Comparison of ENCODE assay signal across 1 cellular context in the genomic region with DNA sequence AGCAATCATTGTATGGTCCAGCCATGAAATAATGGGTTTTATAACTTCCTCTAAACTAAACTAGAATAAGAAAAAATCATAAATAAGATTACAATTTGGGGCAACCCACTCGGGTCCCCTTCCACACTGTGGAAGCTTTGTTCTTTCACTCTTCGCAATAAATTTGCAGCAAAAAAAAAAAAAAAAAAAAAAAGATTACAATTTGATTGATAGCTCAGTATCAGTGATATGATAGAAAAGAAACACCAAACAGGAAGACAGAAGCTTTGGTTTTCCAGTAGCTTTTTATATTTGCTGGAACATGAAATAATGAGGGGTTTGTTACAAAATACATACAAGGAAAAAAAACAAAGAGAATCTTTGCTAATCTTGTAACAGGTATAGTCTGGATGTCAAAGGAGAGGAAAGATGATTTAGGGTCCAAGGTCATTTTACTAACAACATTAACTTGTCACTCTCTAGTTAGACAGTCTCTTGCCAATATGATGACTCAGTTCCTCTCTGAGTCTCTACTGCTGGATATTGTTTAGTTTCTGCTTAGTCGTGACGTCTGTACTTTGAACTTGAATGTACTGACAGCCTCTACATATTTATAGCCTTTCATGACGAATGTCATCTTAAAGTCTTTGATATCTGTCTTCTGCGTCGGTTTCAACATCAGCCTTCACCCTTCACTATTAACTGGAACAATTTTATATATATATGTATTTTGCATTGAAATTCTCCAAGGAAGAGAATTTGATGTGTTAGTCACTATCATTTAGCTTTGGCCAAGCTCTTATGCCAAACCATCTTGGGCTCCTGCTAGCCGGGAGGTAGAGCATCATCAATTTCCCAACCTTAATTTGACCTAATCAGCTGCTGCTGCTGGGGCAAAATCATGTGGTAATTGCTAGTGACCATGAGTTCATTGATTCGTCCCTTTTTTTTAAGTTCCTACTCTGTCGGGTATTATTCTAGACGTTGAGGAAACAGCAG.
A peak's percentile ranks its signal among the peaks of the same experiment; 100 is the strongest.
TF ChIP-seq lines count a peak whose summit lies in the region.

No MANE protein-coding gene starts in this region.

TF ChIP-seq in K562, 482 proteins besides CTCF, POLR2A, EP300 and RAD21 (continued from another document and continues in another):
- TF ChIP-seq MYC (IDR thresholded peaks at IDR 0.05; ENCODE audit: low read depth, low read length) (no peak), MYC (CRISPR knock-in tag; IDR thresholded peaks at IDR 0.05; ENCODE audit: borderline replicate concordance, low read depth) (no peak), XRCC5 (IDR thresholded peaks at IDR 0.05; ENCODE audit: low read depth, low read length) (no peak), ZNF395 (CRISPR knock-in tag; IDR thresholded peaks at IDR 0.05) (no peak), RHOXF2B (CRISPR knock-in tag; conservative IDR thresholded peaks at IDR 0.05) (no peak), MYBL2 (IDR thresholded peaks at IDR 0.05; ENCODE audit: low read depth) (no peak), MYBL2 (CRISPR knock-in tag; IDR thresholded peaks at IDR 0.05; ENCODE audit: borderline replicate concordance) (no peak), RBBP5 (IDR thresholded peaks at IDR 0.05; ENCODE audit: borderline replicate concordance, insufficient read depth, low read length, poor library complexity, severe bottlenecking) (no peak), KDM2B (CRISPR knock-in tag; IDR thresholded peaks at IDR 0.05) (no peak), SUPT5H (IDR thresholded peaks at IDR 0.05) (no peak), CBX3 (IDR thresholded peaks at IDR 0.05; ENCODE audit: borderline replicate concordance in 1 of 2, low read length in 2 of 2) (peak in 1 of 2 experiments; percentile 17; a peak in 1 of 3 replicates), ZNF134 (CRISPR knock-in tag; conservative IDR thresholded peaks at IDR 0.05) (no peak), CREB1 (IDR thresholded peaks at IDR 0.05) (peak; percentile 79), CREB1 (CRISPR knock-in tag; IDR thresholded peaks at IDR 0.05) (peak; percentile 60; the same call in 1 of the 2 replicates), ZNF24 (IDR thresholded peaks at IDR 0.05) (no peak), KLF16 (IDR thresholded peaks at IDR 0.05) (no peak), ZNF12 (CRISPR knock-in tag; IDR thresholded peaks at IDR 0.05) (no peak), STAG1 (CRISPR knock-in tag; IDR thresholded peaks at IDR 0.05; ENCODE audit: borderline replicate concordance) (no peak), SREBF2 (CRISPR knock-in tag; IDR thresholded peaks at IDR 0.05) (no peak), ZNF174 (CRISPR knock-in tag; IDR thresholded peaks at IDR 0.05) (no peak), GATAD2B (IDR thresholded peaks at IDR 0.05; ENCODE audit: borderline replicate concordance) (no peak), TSC22D4 (tag; IDR thresholded peaks at IDR 0.05) (no peak), HNRNPLL (IDR thresholded peaks at IDR 0.05; ENCODE audit: low read depth, low read length, poor library complexity, severe bottlenecking) (no peak), MLX (CRISPR knock-in tag; conservative IDR thresholded peaks at IDR 0.05) (no peak), SMARCE1 (IDR thresholded peaks at IDR 0.05) (no peak; the same call in 1 of the 2 replicates), ARID3B (CRISPR knock-in tag; IDR thresholded peaks at IDR 0.05; ENCODE audit: borderline replicate concordance) (no peak), ZNF551 (CRISPR knock-in tag; IDR thresholded peaks at IDR 0.05) (no peak), CHD4 (IDR thresholded peaks at IDR 0.05; ENCODE audit: insufficient read depth, insufficient replicate concordance, low read depth, low read length, poor library complexity, severe bottlenecking) (no peak), RFX5 (IDR thresholded peaks at IDR 0.05; ENCODE audit: low read depth, low read length) (no peak), SIRT6 (IDR thresholded peaks at IDR 0.05; ENCODE audit: low read depth, low read length) (no peak), ZNF224 (CRISPR knock-in tag; IDR thresholded peaks at IDR 0.05) (no peak), ZBTB34 (CRISPR knock-in tag; IDR thresholded peaks at IDR 0.05) (no peak), ZNF644 (tag; IDR thresholded peaks at IDR 0.05; ENCODE audit: low read depth) (no peak; the same call in 1 of the 2 replicates), ZNF165 (CRISPR knock-in tag; IDR thresholded peaks at IDR 0.05; ENCODE audit: borderline replicate concordance) (no peak), SAP30 (IDR thresholded peaks at IDR 0.05; ENCODE audit: borderline replicate concordance, insufficient read depth, low read depth, low read length, poor library complexity, severe bottlenecking) (no peak), ZNF143 (CRISPR knock-in tag; IDR thresholded peaks at IDR 0.05) (no peak), ERF (CRISPR knock-in tag; IDR thresholded peaks at IDR 0.05) (no peak), FOXK1 (CRISPR knock-in tag; IDR thresholded peaks at IDR 0.05; ENCODE audit: borderline replicate concordance) (no peak), ZFP91 (CRISPR knock-in tag; IDR thresholded peaks at IDR 0.05) (no peak), ZNF146 (CRISPR knock-in tag; IDR thresholded peaks at IDR 0.05; ENCODE audit: unreplicated experiment) (no peak), RBM25 (IDR thresholded peaks at IDR 0.05; ENCODE audit: low read depth, low read length, severe bottlenecking) (no peak), CHAMP1 (IDR thresholded peaks at IDR 0.05) (peak; percentile 32; the same call in 1 of the 2 replicates), ZFPM2 (CRISPR knock-in tag; IDR thresholded peaks at IDR 0.05) (no peak), PML (IDR thresholded peaks at IDR 0.05; ENCODE audit: low read length) (no peak), MEIS2 (IDR thresholded peaks at IDR 0.05; ENCODE audit: partially characterized antibody) (peak; percentile 99), ZNF766 (CRISPR knock-in tag; conservative IDR thresholded peaks at IDR 0.05) (no peak)
- TF ChIP-seq, protein P1, sequence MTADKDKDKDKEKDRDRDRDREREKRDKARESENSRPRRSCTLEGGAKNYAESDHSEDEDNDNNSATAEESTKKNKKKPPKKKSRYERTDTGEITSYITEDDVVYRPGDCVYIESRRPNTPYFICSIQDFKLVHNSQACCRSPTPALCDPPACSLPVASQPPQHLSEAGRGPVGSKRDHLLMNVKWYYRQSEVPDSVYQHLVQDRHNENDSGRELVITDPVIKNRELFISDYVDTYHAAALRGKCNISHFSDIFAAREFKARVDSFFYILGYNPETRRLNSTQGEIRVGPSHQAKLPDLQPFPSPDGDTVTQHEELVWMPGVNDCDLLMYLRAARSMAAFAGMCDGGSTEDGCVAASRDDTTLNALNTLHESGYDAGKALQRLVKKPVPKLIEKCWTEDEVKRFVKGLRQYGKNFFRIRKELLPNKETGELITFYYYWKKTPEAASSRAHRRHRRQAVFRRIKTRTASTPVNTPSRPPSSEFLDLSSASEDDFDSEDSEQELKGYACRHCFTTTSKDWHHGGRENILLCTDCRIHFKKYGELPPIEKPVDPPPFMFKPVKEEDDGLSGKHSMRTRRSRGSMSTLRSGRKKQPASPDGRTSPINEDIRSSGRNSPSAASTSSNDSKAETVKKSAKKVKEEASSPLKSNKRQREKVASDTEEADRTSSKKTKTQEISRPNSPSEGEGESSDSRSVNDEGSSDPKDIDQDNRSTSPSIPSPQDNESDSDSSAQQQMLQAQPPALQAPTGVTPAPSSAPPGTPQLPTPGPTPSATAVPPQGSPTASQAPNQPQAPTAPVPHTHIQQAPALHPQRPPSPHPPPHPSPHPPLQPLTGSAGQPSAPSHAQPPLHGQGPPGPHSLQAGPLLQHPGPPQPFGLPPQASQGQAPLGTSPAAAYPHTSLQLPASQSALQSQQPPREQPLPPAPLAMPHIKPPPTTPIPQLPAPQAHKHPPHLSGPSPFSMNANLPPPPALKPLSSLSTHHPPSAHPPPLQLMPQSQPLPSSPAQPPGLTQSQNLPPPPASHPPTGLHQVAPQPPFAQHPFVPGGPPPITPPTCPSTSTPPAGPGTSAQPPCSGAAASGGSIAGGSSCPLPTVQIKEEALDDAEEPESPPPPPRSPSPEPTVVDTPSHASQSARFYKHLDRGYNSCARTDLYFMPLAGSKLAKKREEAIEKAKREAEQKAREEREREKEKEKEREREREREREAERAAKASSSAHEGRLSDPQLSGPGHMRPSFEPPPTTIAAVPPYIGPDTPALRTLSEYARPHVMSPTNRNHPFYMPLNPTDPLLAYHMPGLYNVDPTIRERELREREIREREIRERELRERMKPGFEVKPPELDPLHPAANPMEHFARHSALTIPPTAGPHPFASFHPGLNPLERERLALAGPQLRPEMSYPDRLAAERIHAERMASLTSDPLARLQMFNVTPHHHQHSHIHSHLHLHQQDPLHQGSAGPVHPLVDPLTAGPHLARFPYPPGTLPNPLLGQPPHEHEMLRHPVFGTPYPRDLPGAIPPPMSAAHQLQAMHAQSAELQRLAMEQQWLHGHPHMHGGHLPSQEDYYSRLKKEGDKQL (CRISPR knock-in tag; IDR thresholded peaks at IDR 0.05; ENCODE audit: borderline replicate concordance) = no peak
- TF ChIP-seq, protein P2, sequence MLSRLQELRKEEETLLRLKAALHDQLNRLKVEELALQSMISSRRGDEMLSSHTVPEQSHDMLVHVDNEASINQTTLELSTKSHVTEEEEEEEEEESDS (CRISPR knock-in tag; IDR thresholded peaks at IDR 0.05) = no peak
- TF ChIP-seq, protein P3, sequence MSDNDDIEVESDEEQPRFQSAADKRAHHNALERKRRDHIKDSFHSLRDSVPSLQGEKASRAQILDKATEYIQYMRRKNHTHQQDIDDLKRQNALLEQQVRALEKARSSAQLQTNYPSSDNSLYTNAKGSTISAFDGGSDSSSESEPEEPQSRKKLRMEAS (CRISPR knock-in tag; IDR thresholded peaks at IDR 0.05) = no peak
